ENCODE assay signal across 9 cellular contexts in the genomic region with DNA sequence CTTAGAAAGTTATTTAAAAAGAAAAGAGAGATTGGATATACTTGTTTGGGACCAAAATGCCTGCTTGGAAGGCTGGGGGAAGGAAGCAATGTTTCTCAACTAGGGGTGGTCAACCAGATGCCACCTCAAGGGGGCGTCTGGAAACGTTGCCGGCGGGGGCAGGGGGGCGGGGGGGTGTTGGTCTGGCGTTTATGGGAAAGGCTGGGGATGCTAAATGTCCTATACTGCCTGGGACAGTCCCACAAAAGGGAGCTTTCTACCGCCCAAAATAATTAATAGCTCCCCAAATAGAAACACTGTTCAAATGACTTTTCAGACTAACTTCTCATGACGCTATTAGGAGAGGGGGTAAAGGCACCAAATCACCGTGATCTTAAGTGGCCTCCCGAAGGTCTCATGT.
DNase-seq lines count a peak whose midpoint lies in the region; ATAC-seq and TF ChIP-seq lines count a peak whose summit lies in the region.
"Had no signal": no experiment of that assay in that cellular context is flagged by ENCODE, and none has a peak within 500 bp of the region (broad histone marks: within the 10 kb centered on the region; RNA-seq: fewer than 3 reads in every experiment).

No MANE protein-coding gene starts in this region.

- H3K4me3 ChIP-seq in WI38 (ENCODE audit: low read depth, low read length) = no peak overlapping the region
- peak overlapping the region; percentile 46; the same call in 1 of the 2 replicates for H3K4me3 ChIP-seq in iPS-20b (ENCODE audit: low read length)

- ATAC-seq in HG02642 (IDR thresholded peaks at IDR 0.05; ENCODE audit: poor library complexity, unreplicated experiment) = no peak
- no peak for ATAC-seq in GM19023 (IDR thresholded peaks at IDR 0.05; ENCODE audit: unreplicated experiment)

- no peak overlapping the region for H3K27ac ChIP-seq in iPS-20b (ENCODE audit: low read length)
- H3K27ac ChIP-seq: epithelial cell of prostate had no signal

- TF ChIP-seq CTCF in AG09319 (IDR thresholded peaks at IDR 0.05; ENCODE audit: low read depth, low read length) = peak; percentile 38
- TF ChIP-seq CTCF in GM12873 (IDR thresholded peaks at IDR 0.05; ENCODE audit: insufficient read depth, low read depth, low read length, missing control alignments) = peak; percentile 45
- peak; percentile 10; the same call in 1 of the 2 replicates for TF ChIP-seq CTCF in WI38 (IDR thresholded peaks at IDR 0.05; ENCODE audit: low read depth, low read length)

- no peaks in the 10 kb centered on the region for H3K9me3 ChIP-seq in iPS-20b (ENCODE audit: insufficient read depth, low read depth, low read length)

- peaks cover 57% of the 10 kb centered on the region for H3K36me3 ChIP-seq in iPS-20b (ENCODE audit: insufficient read depth, low read depth, low read length)

- peaks cover 23% of the 10 kb centered on the region; the same call in 1 of the 2 replicates for H3K27me3 ChIP-seq in iPS-20b (ENCODE audit: insufficient read depth, low read length)

- H3K4me1 ChIP-seq in iPS-20b (ENCODE audit: insufficient read depth, low read length) = peaks cover 8% of the 10 kb centered on the region

- H3K9ac ChIP-seq in iPS-20b (ENCODE audit: low read depth, low read length) = no peak overlapping the region; the same call in 1 of the 2 replicates

- DNase-seq in AG09319 (ENCODE audit: extremely low read depth, low read depth) = no peak
- DNase-seq in stimulated activated naive CD4-positive, alpha-beta T cell treated with Interleukin-2 at 50 U/mL for 16 hours (lab: John Stamatoyannopoulos, UW) = no peak
- DNase-seq in Ammon's horn (ENCODE audit: low spot score) = no peak
